Comparison of ENCODE assay signal across 21 cellular contexts in genomic region chr2:218005486-218005885, GRCh38. TPM values are rescaled to one million over a fixed set of nuclear protein-coding genes. Genes with fewer than 3 reads are reported as not detected.
DNase-seq lines count a peak whose midpoint lies in the region; ATAC-seq and TF ChIP-seq lines count a peak whose summit lies in the region.
"Had no signal": no experiment of that assay in that cellular context is flagged by ENCODE, and none has a peak within 500 bp of the region (broad histone marks: within the 10 kb centered on the region; RNA-seq: fewer than 3 reads in every experiment).

No MANE protein-coding gene starts in this region.

- H3K27ac ChIP-seq in ACC112 (ENCODE audit: low read depth, low read length) (peak overlapping the region; percentile 3; the same call in 1 of the 2 replicates), psoas muscle (peak overlapping the region; percentile 32)
- H3K27ac ChIP-seq: HL-60, spleen had no signal

- no peak for ATAC-seq in psoas muscle
- ATAC-seq: activated CD8-positive, alpha-beta memory T cell treated with anti-CD3 and anti-CD28 coated beads, Interleukin-2, amount 10 ng/mL, durations not matched to agents 7 days and 5 days; GM12878; natural killer cell treated with Interleukin-12 subunit alpha and Interleukin-12 subunit beta and Interleukin-15 and Interleukin-18, amount 100 ng/mL, for 72 hours had no signal

- H3K4me1 ChIP-seq in ACC112 (ENCODE audit: control insufficient read depth, insufficient read depth, low read length, unreplicated experiment) (peaks cover 55% of the 10 kb centered on the region), psoas muscle (peaks cover 31% of the 10 kb centered on the region)

- no peak overlapping the region for H2AFZ ChIP-seq in ACC112 (ENCODE audit: low read length, unreplicated experiment)

- peaks cover 26% of the 10 kb centered on the region for H3K79me2 ChIP-seq in ACC112 (ENCODE audit: control insufficient read depth, insufficient read depth, low read length, unreplicated experiment)

- peak; percentile 57 for DNase-seq in MG63
- DNase-seq in epithelial cell of esophagus (ENCODE audit: low read depth): peak; percentile 39
- no peak for DNase-seq in psoas muscle
- DNase-seq in iPS-NIHi7 (ENCODE audit: extremely low spot score): no peak
- no peak for DNase-seq in DMS153 (lab: John Stamatoyannopoulos, UW)
- no peak for DNase-seq in H7
- no peak for DNase-seq in C1 segment of cervical spinal cord (lab: John Stamatoyannopoulos, UW)
- DNase-seq: activated CD4-positive, alpha-beta T cell treated with anti-CD3 and anti-CD28 coated beads, Interleukin-2, amount 10 ng/mL, durations not matched to agents 24 days and 14 days; activated CD8-positive, alpha-beta memory T cell treated with anti-CD3 and anti-CD28 coated beads, Interleukin-2, amount 10 ng/mL, durations not matched to agents 7 days and 5 days; CD4-positive, alpha-beta memory T cell; dermis blood vessel endothelial cell; kidney glomerular epithelial cell; NCI-H1417 treated with DMSO at 0.1 percent for 48 hours; NCI-H2107; NCI-H510A treated with DMSO at 0.1 percent for 48 hours; RPMI8226; spleen had no signal

- no peak for TF ChIP-seq CTCF in epithelial cell of esophagus (IDR thresholded peaks at IDR 0.05; ENCODE audit: insufficient read depth, low read depth, low read length, missing control alignments)
- TF ChIP-seq CTCF in psoas muscle (IDR thresholded peaks at IDR 0.05): no peak

- H3K36me3 ChIP-seq in ACC112 (ENCODE audit: insufficient read depth, low read length) (no peaks in the 10 kb centered on the region), MG63 (peaks cover 2% of the 10 kb centered on the region; the same call in 1 of the 2 replicates), psoas muscle (ENCODE audit: insufficient read depth in 1 of 2, low read depth in 1 of 2) (no peaks in the 10 kb centered on the region), H7 (replicated peaks; ENCODE audit: control insufficient read depth, insufficient read depth, low read length) (no peaks in the 10 kb centered on the region)
- H3K36me3 ChIP-seq: spleen had no signal

- no peak overlapping the region for H3K4me3 ChIP-seq in ACC112 (ENCODE audit: low read depth, low read length)
- no peak overlapping the region for H3K4me3 ChIP-seq in MG63
- no peak overlapping the region for H3K4me3 ChIP-seq in epithelial cell of esophagus (ENCODE audit: low read length)
- no peak overlapping the region for H3K4me3 ChIP-seq in psoas muscle
- no peak overlapping the region for H3K4me3 ChIP-seq in H7 (ENCODE audit: insufficient read depth, low read depth, low read length)
- H3K4me3 ChIP-seq: GM12878, spleen had no signal

- intact Hi-C loops in psoas muscle (cut with DNase I): no loop called here

- H3K9me3 ChIP-seq in MG63 (no peaks in the 10 kb centered on the region), psoas muscle (no peaks in the 10 kb centered on the region)
- H3K9me3 ChIP-seq: spleen had no signal

- H3K27me3 ChIP-seq in ACC112 (ENCODE audit: insufficient read depth, low read length) (no peaks in the 10 kb centered on the region), MG63 (no peaks in the 10 kb centered on the region), psoas muscle (ENCODE audit: insufficient read depth in 3 of 3, low read length in 2 of 3) (no peaks in the 10 kb centered on the region), H7 (ENCODE audit: control insufficient read depth, insufficient read depth, low read length) (peaks cover 28% of the 10 kb centered on the region)

- 58 to 87% (median 76%) methylated on average over 3 of the region's 3 CpGs for WGBS in psoas muscle, 3 donors

RNA-seq across cellular contexts. Expression of gene TNS1, which starts 2.7 kb away (rescaled TPM):
- 13.4 and 17.6 TPM in 2 replicates for total RNA-seq in MG63 (2014; rRNA removed; shearing (Covaris generic); ENCODE audit: low replicate concordance)
- total RNA-seq in psoas muscle: 100 to 1,000 TPM; 231 to 742 (median 415) TPM
- polyA plus RNA-seq in psoas muscle: 100 to 1,000 TPM in 2 of 3 donors, 10 to 100 TPM in 1; 73.4 to 276 (median 155) TPM
- total RNA-seq in H7 (2014; rRNA removed; shearing (Covaris generic)): 3.1 and 3.8 TPM in 2 replicates
- polyA plus RNA-seq: CD4-positive, alpha-beta memory T cell had no signal

Comparison
In these comparisons a context has a peak if more than half of its experiments do, and no peak if none do; other contexts are left out.
1. DNase-seq: peak in MG63 (single experiment) and epithelial cell of esophagus (single experiment); none in psoas muscle (0 of 2), iPS-NIHi7 (single experiment), DMS153 (single experiment), H7 (single experiment) and C1 segment of cervical spinal cord (0 of 14).
2. RNA of gene TNS1, which starts 2.7 kb away (total RNA-seq): 231 to 742 TPM in psoas muscle; 13.4 to 17.6 TPM in MG63 and 3.1 to 3.8 TPM in H7; every median in the first group is over 10 times any median in the second.